In genomic region chr6:169372616-169373015, GRCh38 we compare ENCODE assay signal across 23 cellular contexts.
"Had no signal": no experiment of that assay in that cellular context is flagged by ENCODE, and none has a peak within 500 bp of the region (broad histone marks: within the 10 kb centered on the region; RNA-seq: fewer than 3 reads in every experiment).

No MANE protein-coding gene starts in this region.

- H3K4me1 ChIP-seq: SJSA1 had no signal

- H3K27me3 ChIP-seq: MG63, SJSA1 had no signal

- ATAC-seq: HepG2 had no signal

- DNase-seq: KBM-7, MG63, NCI-H1092, NCI-H1105 treated with DMSO at 0.1 percent for 48 hours, NCI-H1417 treated with DMSO at 0.1 percent for 48 hours, NCI-H146, NCI-H1694 treated with DMSO at 0.1 percent for 48 hours, NCI-H1930, NCI-H2081, NCI-H2107, NCI-H2227 treated with DMSO at 0.1 percent for 48 hours, NCI-H446, NCI-H510A, NCI-H524 treated with DMSO at 0.1 percent for 48 hours, NCI-H69, NCI-H774, Right ventricle myocardium superior, RPMI8226, SIG-M5 had no signal

- FAIRE-seq: RCC 7860 had no signal

- H3K9me3 ChIP-seq: SJSA1 had no signal

- H3K36me3 ChIP-seq: MG63, SJSA1 had no signal

- H3K4me3 ChIP-seq: MG63, SJSA1, SK-N-MC had no signal

- H3K27ac ChIP-seq: SJSA1, SK-N-MC had no signal
